ENCODE assay signal across 1 cellular context in the genomic region with DNA sequence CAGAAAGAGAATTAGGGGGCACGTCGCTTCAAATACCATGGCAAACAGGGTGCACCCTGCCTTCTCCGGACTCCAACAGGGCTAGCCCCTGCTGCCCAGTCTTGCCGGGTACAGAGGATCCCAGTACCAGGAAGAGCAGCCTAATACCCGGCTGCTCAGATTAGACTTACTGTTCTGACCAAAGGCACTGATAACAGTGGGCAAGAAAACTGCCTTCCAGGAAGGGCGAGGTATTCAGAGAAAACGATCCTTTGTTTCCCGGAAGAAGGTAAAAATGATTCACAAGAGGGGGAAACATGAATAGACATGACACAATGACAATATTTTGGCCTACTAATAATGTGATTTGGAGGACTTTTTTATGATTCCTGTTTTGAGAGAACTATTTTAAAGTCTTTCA.
TF ChIP-seq lines count a peak whose summit lies in the region.

No MANE protein-coding gene starts in this region.

TF ChIP-seq in H1, 55 proteins besides CTCF, POLR2A, EP300 and RAD21:
- TF ChIP-seq CHD7 (IDR thresholded peaks at IDR 0.05; ENCODE audit: insufficient replicate concordance, low read length) (no peak), NANOG (IDR thresholded peaks at IDR 0.05; ENCODE audit: insufficient read depth, low read depth, low read length, poor library complexity, severe bottlenecking) (no peak), BACH1 (IDR thresholded peaks at IDR 0.05; ENCODE audit: low read length) (no peak)
